23 cellular contexts compared by ENCODE assay signal in genomic region chr10:17101257-17101909, GRCh38. TPM values are rescaled to one million over a fixed set of nuclear protein-coding genes. Genes with fewer than 3 reads are reported as not detected.
A peak's percentile ranks its signal among the peaks of the same experiment; 100 is the strongest.
DNase-seq lines count a peak whose midpoint lies in the region; ATAC-seq, FAIRE-seq and TF ChIP-seq lines count a peak whose summit lies in the region.
"Had no signal": no experiment of that assay in that cellular context is flagged by ENCODE, and none has a peak within 500 bp of the region (broad histone marks: within the 10 kb centered on the region; RNA-seq: fewer than 3 reads in every experiment).

No MANE protein-coding gene starts in this region.

- H3K36me3 ChIP-seq in Peyer's patch (peaks cover 0 to 5% (median 0%) of the 10 kb centered on the region in 3 donors), kidney (ENCODE audit: control insufficient read depth in 1 of 2, insufficient read depth in 2 of 2, low read length in 2 of 2) (peaks cover 0 to 13% of the 10 kb centered on the region in 2 donors), brain microvascular endothelial cell (replicated peaks) (no peaks in the 10 kb centered on the region), suprapubic skin (no peaks in the 10 kb centered on the region)
- H3K36me3 ChIP-seq: cardiac muscle cell, sigmoid colon had no signal

- peak; percentile 76 for FAIRE-seq in kidney (lab: Jason Lieb, UNC)
- FAIRE-seq: keratinocyte had no signal

- H3K4me3 ChIP-seq in Peyer's patch: no peak overlapping the region
- peak overlapping the region in 1 of 2 donors; percentile 23 for H3K4me3 ChIP-seq in kidney (ENCODE audit: low read length in 2 of 2)
- no peak overlapping the region for H3K4me3 ChIP-seq in brain microvascular endothelial cell (ENCODE audit: low read depth, low read length)
- H3K4me3 ChIP-seq in suprapubic skin: no peak overlapping the region
- H3K4me3 ChIP-seq: cardiac muscle cell, dorsolateral prefrontal cortex, sigmoid colon had no signal

- in situ Hi-C loops in brain microvascular endothelial cell (cut with HindIII; ENCODE audit: low pct_ligation_motif_present, low sequenced_read_pairs): no loop called here

- peak; percentile 77 for DNase-seq in DMS53 (lab: John Stamatoyannopoulos, UW)
- DNase-seq in Peyer's patch: peak in 2 of 3 donors; percentile 64 to 79
- DNase-seq in kidney: no peak
- DNase-seq in renal cortical epithelial cell (ENCODE audit: low read depth): peak; percentile 45
- no peak for DNase-seq in stimulated activated CD4-positive, alpha-beta T cell treated with anti-CD3 and anti-CD28 coated beads, Interleukin-15, amount 100 ng/mL, for 24 hours
- no peak for DNase-seq in brain microvascular endothelial cell
- DNase-seq in suprapubic skin (ENCODE audit: low spot score in 2 of 2): no peak
- DNase-seq: activated CD4-positive, alpha-beta T cell treated with anti-CD3 and anti-CD28 coated beads for 4 hours; activated naive CD4-positive, alpha-beta T cell treated with Interleukin-2 at 50 U/mL for 16 hours; activated T-cell treated with anti-CD3 and anti-CD28 coated beads, Interleukin-2, amount 50 U/mL, for 48 hours; GDM1; H7; hypothalamus; NCI-H2029; NCI-H226; sigmoid colon; T-helper 17 cell had no signal

- no peak for TF ChIP-seq POLR2A in Peyer's patch (IDR thresholded peaks at IDR 0.05)
- no peak for TF ChIP-seq POLR2A in suprapubic skin (IDR thresholded peaks at IDR 0.05)

- H3K4me1 ChIP-seq in Peyer's patch (no peaks in the 10 kb centered on the region), kidney (ENCODE audit: control insufficient read depth in 1 of 2, insufficient read depth in 1 of 2, low read depth in 1 of 2, low read length in 2 of 2) (peaks cover 0 to 2% of the 10 kb centered on the region in 2 donors), suprapubic skin (no peaks in the 10 kb centered on the region)
- H3K4me1 ChIP-seq: sigmoid colon had no signal

- intact Hi-C loops in kidney (cut with DNase I): no loop called here

- H3K27ac ChIP-seq in Peyer's patch (peak overlapping the region in 2 of 4 donors; percentile 36 to 49), kidney (ENCODE audit: low read depth in 2 of 2, low read length in 2 of 2) (peak overlapping the region; percentile 38 to 75), brain microvascular endothelial cell (no peak overlapping the region), suprapubic skin (no peak overlapping the region)
- H3K27ac ChIP-seq: cardiac muscle cell, epithelial cell of prostate had no signal

- H3K9me3 ChIP-seq in Peyer's patch: no peaks in the 10 kb centered on the region
- H3K9me3 ChIP-seq in kidney (ENCODE audit: control insufficient read depth in 1 of 2, low read length in 2 of 2): no peaks in the 10 kb centered on the region
- H3K9me3 ChIP-seq in suprapubic skin: no peaks in the 10 kb centered on the region
- H3K9me3 ChIP-seq: sigmoid colon had no signal

- H3K9ac ChIP-seq in kidney (ENCODE audit: low read length in 2 of 2): no peak overlapping the region

- no peak for TF ChIP-seq CTCF in Peyer's patch (IDR thresholded peaks at IDR 0.05)
- TF ChIP-seq CTCF in kidney (IDR thresholded peaks at IDR 0.05; ENCODE audit: borderline replicate concordance, extremely low read depth, insufficient read depth): no peak
- no peak for TF ChIP-seq CTCF in brain microvascular endothelial cell (IDR thresholded peaks at IDR 0.05; ENCODE audit: low read depth, low read length, missing control alignments)
- no peak for TF ChIP-seq CTCF in suprapubic skin (IDR thresholded peaks at IDR 0.05)

- TF ChIP-seq EP300 in suprapubic skin (IDR thresholded peaks at IDR 0.05): no peak

- no peaks in the 10 kb centered on the region for H3K27me3 ChIP-seq in Peyer's patch
- H3K27me3 ChIP-seq in brain microvascular endothelial cell (replicated peaks): no peaks in the 10 kb centered on the region
- H3K27me3 ChIP-seq in suprapubic skin: no peaks in the 10 kb centered on the region
- H3K27me3 ChIP-seq: cardiac muscle cell, dorsolateral prefrontal cortex, sigmoid colon had no signal

- ATAC-seq in HG03280 (IDR thresholded peaks at IDR 0.05; ENCODE audit: unreplicated experiment): no peak
- ATAC-seq: T-helper 17 cell had no signal

- WGBS in suprapubic skin: 85% methylated on average over 7 of the region's 7 CpGs

RNA-seq across cellular contexts. Expression of gene CUBN, which starts 28.2 kb away (rescaled TPM):
- 100 to 1,000 TPM in 2 of 4 donors, 10 to 100 TPM in 1, 1 to 10 TPM in 1; 2.5 to 329 (median 126) TPM for total RNA-seq in Peyer's patch
- total RNA-seq in kidney: 14.8 TPM
- polyA plus RNA-seq in kidney (ENCODE audit: insufficient read depth, low read depth, low replicate concordance): 31.6 TPM
- total RNA-seq in renal cortical epithelial cell: 0.35 and 4.0 TPM in 2 replicates
- total RNA-seq in suprapubic skin: 1 to 10 TPM; 1.1 to 8.4 (median 1.2) TPM
- polyA plus RNA-seq: CD14-positive monocyte had no signal

Comparison
In these comparisons a context has a peak if more than half of its experiments do, and no peak if none do; other contexts are left out.
1. DNase-seq: peak in DMS53 (single experiment), Peyer's patch (2 of 3) and renal cortical epithelial cell (single experiment); none in kidney (single experiment), stimulated activated CD4-positive, alpha-beta T cell treated with anti-CD3 and anti-CD28 coated beads, Interleukin-15, amount 100 ng/mL, for 24 hours (single experiment), brain microvascular endothelial cell (single experiment) and suprapubic skin (0 of 2).
2. H3K27ac ChIP-seq: peak in kidney (2 of 2); none in brain microvascular endothelial cell (single experiment) and suprapubic skin (single experiment).